In genomic region chr11:61919841-61920631, GRCh38 we compare ENCODE assay signal across 1 cellular context.
TF ChIP-seq lines count a peak whose summit lies in the region.

No MANE protein-coding gene starts in this region.

TF ChIP-seq in HepG2, 621 proteins besides CTCF, POLR2A, EP300 and RAD21:
- no peak for TF ChIP-seq ZNF549 (CRISPR knock-in tag; IDR thresholded peaks at IDR 0.05)
- no peak for TF ChIP-seq ZNF552 (CRISPR knock-in tag; IDR thresholded peaks at IDR 0.05; ENCODE audit: borderline replicate concordance)
- TF ChIP-seq PRDM10 (CRISPR knock-in tag; IDR thresholded peaks at IDR 0.05; ENCODE audit: low read depth), result no peak
- TF ChIP-seq GPN1 (CRISPR knock-in tag; IDR thresholded peaks at IDR 0.05; ENCODE audit: borderline replicate concordance), result no peak
- no peak for TF ChIP-seq SOX5 (CRISPR knock-in tag; IDR thresholded peaks at IDR 0.05; ENCODE audit: borderline replicate concordance)
- no peak for TF ChIP-seq ZFP36 (IDR thresholded peaks at IDR 0.05; ENCODE audit: borderline replicate concordance, low read depth, low read length, partially characterized antibody)
- no peak for TF ChIP-seq NFRKB (IDR thresholded peaks at IDR 0.05)
- TF ChIP-seq ZNF256 (CRISPR knock-in tag; conservative IDR thresholded peaks at IDR 0.05), result no peak
- TF ChIP-seq KDM6A (CRISPR knock-in tag; IDR thresholded peaks at IDR 0.05; ENCODE audit: low read depth), result no peak
- TF ChIP-seq ZHX1 (CRISPR knock-in tag; IDR thresholded peaks at IDR 0.05; ENCODE audit: low read depth), result no peak
- TF ChIP-seq FOXA1 (IDR thresholded peaks at IDR 0.05), result no peak
- no peak for TF ChIP-seq FOXA1 (CRISPR knock-in tag; IDR thresholded peaks at IDR 0.05)
- TF ChIP-seq DNMT1 (CRISPR knock-in tag; IDR thresholded peaks at IDR 0.05), result no peak
- TF ChIP-seq PHF8 (CRISPR knock-in tag; IDR thresholded peaks at IDR 0.05), result no peak
- TF ChIP-seq ZNF773 (CRISPR knock-in tag; IDR thresholded peaks at IDR 0.05; ENCODE audit: borderline replicate concordance), result no peak
- no peak for TF ChIP-seq ZNF710 (CRISPR knock-in tag; IDR thresholded peaks at IDR 0.05; ENCODE audit: borderline replicate concordance)
- TF ChIP-seq KDM2A (CRISPR knock-in tag; IDR thresholded peaks at IDR 0.05; ENCODE audit: borderline replicate concordance, low read depth), result 0 out of 2 replicates have a peak, but pooled peaks have one; percentile 19
- no peak for TF ChIP-seq ZNF776 (CRISPR knock-in tag; IDR thresholded peaks at IDR 0.05)
- TF ChIP-seq ZNF607 (CRISPR knock-in tag; IDR thresholded peaks at IDR 0.05; ENCODE audit: borderline replicate concordance), result no peak
- no peak for TF ChIP-seq ZNF160 (CRISPR knock-in tag; IDR thresholded peaks at IDR 0.05)
- no peak for TF ChIP-seq CENPBD1 (CRISPR knock-in tag; IDR thresholded peaks at IDR 0.05; ENCODE audit: borderline replicate concordance, low read depth)
- TF ChIP-seq HOXD1 (CRISPR knock-in tag; IDR thresholded peaks at IDR 0.05), result no peak
- no peak for TF ChIP-seq ZBTB4 (CRISPR knock-in tag; IDR thresholded peaks at IDR 0.05; ENCODE audit: borderline replicate concordance)
- no peak for TF ChIP-seq ZNF326 (CRISPR knock-in tag; IDR thresholded peaks at IDR 0.05; ENCODE audit: borderline replicate concordance)
- TF ChIP-seq ZNF768 (CRISPR knock-in tag; IDR thresholded peaks at IDR 0.05), result peak; percentile 96; the same call in 1 of the 2 replicates
- peak; percentile 21; the same call in 1 of the 2 replicates for TF ChIP-seq ZMYM3 (CRISPR knock-in tag; IDR thresholded peaks at IDR 0.05)
- TF ChIP-seq HIVEP1 (CRISPR knock-in tag; IDR thresholded peaks at IDR 0.05), result 0 out of 2 replicates have a peak, but pooled peaks have one; percentile 27
- no peak for TF ChIP-seq ZBTB34 (CRISPR knock-in tag; IDR thresholded peaks at IDR 0.05)
- TF ChIP-seq SNRNP70 (IDR thresholded peaks at IDR 0.05; ENCODE audit: low read depth, low read length), result no peak
- no peak for TF ChIP-seq THAP7 (CRISPR knock-in tag; IDR thresholded peaks at IDR 0.05)
- no peak for TF ChIP-seq SIN3A (IDR thresholded peaks at IDR 0.05; ENCODE audit: borderline replicate concordance, low read depth, low read length)
- no peak for TF ChIP-seq RFX1 (IDR thresholded peaks at IDR 0.05)
